1 cellular context compared by ENCODE assay signal in genomic region chr11:94876645-94877445, GRCh38.
TF ChIP-seq lines count a peak whose summit lies in the region.

No MANE protein-coding gene starts in this region.

TF ChIP-seq in K562, 482 proteins besides CTCF, POLR2A, EP300 and RAD21 (continued from another document):
- peak; percentile 79 for TF ChIP-seq MGA (IDR thresholded peaks at IDR 0.05)
- TF ChIP-seq FOSL1 (tag; conservative IDR thresholded peaks at IDR 0.05), result peak; percentile 95
- TF ChIP-seq HSF4 (CRISPR knock-in tag; IDR thresholded peaks at IDR 0.05; ENCODE audit: borderline replicate concordance), result no peak
- peak in 1 of 2 experiments; percentile 44; a peak in 1 of 4 replicates for TF ChIP-seq TEAD1 (CRISPR knock-in tag; IDR thresholded peaks at IDR 0.05)
- peak in 1 of 2 experiments; percentile 59 for TF ChIP-seq E2F6 (IDR thresholded peaks at IDR 0.05; ENCODE audit: borderline replicate concordance in 1 of 2, extremely low read depth in 1 of 2, insufficient read depth in 1 of 2, insufficient read length in 1 of 2, low read depth in 1 of 2, low read length in 1 of 2, poor library complexity in 1 of 2, severe bottlenecking in 1 of 2)
- peak; percentile 63 for TF ChIP-seq PKNOX1 (IDR thresholded peaks at IDR 0.05)
- TF ChIP-seq GABPA (tag; conservative IDR thresholded peaks at IDR 0.05; ENCODE audit: low read depth), result peak; percentile 47; the same call in 1 of the 2 replicates
- TF ChIP-seq ZNF121 (CRISPR knock-in tag; conservative IDR thresholded peaks at IDR 0.05), result no peak
- no peak for TF ChIP-seq TRIM24 (IDR thresholded peaks at IDR 0.05)
- no peak for TF ChIP-seq ETV6 (IDR thresholded peaks at IDR 0.05; ENCODE audit: borderline replicate concordance in 1 of 2, low read depth in 2 of 2, low read length in 1 of 2)
- no peak for TF ChIP-seq ETV6 (CRISPR knock-in tag; IDR thresholded peaks at IDR 0.05; ENCODE audit: borderline replicate concordance)
- no peak for TF ChIP-seq ZNF778 (CRISPR knock-in tag; IDR thresholded peaks at IDR 0.05)
- TF ChIP-seq JUN (IDR thresholded peaks at IDR 0.05; ENCODE audit: borderline replicate concordance, low read depth, low read length), result peak; percentile 75; the same call in 1 of the 2 replicates
- no peak for TF ChIP-seq JUN (CRISPR knock-in tag; IDR thresholded peaks at IDR 0.05; ENCODE audit: borderline replicate concordance)
- TF ChIP-seq ZNF589 (CRISPR knock-in tag; IDR thresholded peaks at IDR 0.05; ENCODE audit: low read depth), result peak; percentile 82
- no peak for TF ChIP-seq SNRNP70 (optimal IDR thresholded peaks at IDR 0.05; ENCODE audit: low read depth, low read length)
- peak; percentile 59 to 89; a peak in 3 of 4 replicates for TF ChIP-seq SRF (CRISPR knock-in tag; IDR thresholded peaks at IDR 0.05)
- peak; percentile 30; the same call in 1 of the 2 replicates for TF ChIP-seq ARID1B (IDR thresholded peaks at IDR 0.05)
- peak; percentile 53; the same call in 1 of the 2 replicates for TF ChIP-seq ATF3 (IDR thresholded peaks at IDR 0.05)
- no peak for TF ChIP-seq ATF3 (CRISPR knock-in tag; conservative IDR thresholded peaks at IDR 0.05)
- TF ChIP-seq DPF2 (IDR thresholded peaks at IDR 0.05), result peak; percentile 51
